ENCODE assay signal across 24 cellular contexts in the genomic region with DNA sequence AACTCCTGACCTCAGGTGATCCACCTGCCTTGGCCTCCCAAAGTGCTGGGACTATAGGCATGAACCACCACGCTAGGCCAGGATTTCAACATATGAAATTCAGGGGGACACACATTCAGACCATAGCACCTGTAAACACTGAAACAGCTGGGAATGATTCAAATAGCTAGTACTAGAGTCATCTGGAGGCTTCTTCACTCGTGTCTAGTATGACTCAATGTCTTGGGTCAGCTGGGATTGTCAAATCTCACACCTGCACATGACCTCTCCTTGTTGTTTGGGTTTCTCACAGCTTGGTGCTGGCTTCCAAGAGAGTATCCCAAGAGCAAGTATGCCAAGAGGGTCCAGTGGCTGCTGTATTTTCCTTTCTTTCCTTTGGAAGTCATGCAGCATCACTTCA.
DNase-seq lines count a peak whose midpoint lies in the region; ATAC-seq and TF ChIP-seq lines count a peak whose summit lies in the region.
"Had no signal": no experiment of that assay in that cellular context is flagged by ENCODE, and none has a peak within 500 bp of the region (broad histone marks: within the 10 kb centered on the region; RNA-seq: fewer than 3 reads in every experiment).

No MANE protein-coding gene starts in this region.

- no peak overlapping the region for H3K9ac ChIP-seq in mammary epithelial cell (ENCODE audit: insufficient read depth, low read length)

- no peaks in the 10 kb centered on the region for H4K20me1 ChIP-seq in mammary epithelial cell (ENCODE audit: insufficient read depth, low read length)

- in situ Hi-C loops in mammary epithelial cell (cut with MboI; ENCODE audit: low sequenced_read_pairs in 2 of 2) = no loop called here
- in situ Hi-C loops in gastrocnemius medialis (cut with MboI; ENCODE audit: low sequenced_read_pairs in 4 of 4) = no loop called here

- DNase-seq in mammary epithelial cell = peak; percentile 71
- no peak for DNase-seq in gastrocnemius medialis
- DNase-seq in GF-D8 (lab: John Stamatoyannopoulos, UW) = no peak
- no peak for DNase-seq in MG63
- DNase-seq: activated CD4-positive, alpha-beta T cell treated with anti-CD3 and anti-CD28 coated beads, Interleukin-2, amount 50 U/mL, for 4 hours; activated naive CD4-positive, alpha-beta T cell treated with anti-CD3 and anti-CD28 coated beads for 36 hours; CD8-positive, alpha-beta memory T cell; DMS53; effector CD4-positive, alpha-beta T cell; heart left ventricle; NCI-H1092; NCI-H1930; NCI-H345; stimulated activated CD4-positive, alpha-beta T cell treated with anti-CD3 and anti-CD28 coated beads, Interleukin-2, amount 100 ng/mL, for 24 hours; stimulated activated naive CD8-positive, alpha-beta T cell treated with anti-CD3 and anti-CD28 coated beads, Interleukin-15, Interleukin-2, amounts not matched to agents 100 U/mL and 50 U/mL, for 24 hours; tibial artery; WERI-Rb-1 had no signal

- no peak overlapping the region for H2AFZ ChIP-seq in mammary epithelial cell (ENCODE audit: low read depth, low read length)

- ATAC-seq in GM21717 (IDR thresholded peaks at IDR 0.05; ENCODE audit: unreplicated experiment) (peak; percentile 61), HG03432 (IDR thresholded peaks at IDR 0.05; ENCODE audit: unreplicated experiment) (peak; percentile 58), gastrocnemius medialis (peak; percentile 64 to 75), GM21526 (IDR thresholded peaks at IDR 0.05; ENCODE audit: low FRiP score, unreplicated experiment) (no peak)
- ATAC-seq: heart left ventricle; Panc1; stimulated activated naive CD8-positive, alpha-beta T cell treated with anti-CD3 and anti-CD28 coated beads, Interleukin-15, Interleukin-2, amounts not matched to agents 100 U/mL and 50 U/mL, for 24 hours had no signal

- TF ChIP-seq POLR2A in gastrocnemius medialis (IDR thresholded peaks at IDR 0.05) = no peak

- no peak for TF ChIP-seq CTCF in mammary epithelial cell (conservative IDR thresholded peaks at IDR 0.05 in 1 of 2, IDR thresholded peaks at IDR 0.05 in 1 of 2; ENCODE audit: extremely low read depth in 1 of 2, insufficient read depth in 1 of 2, low read depth in 1 of 2, low read length in 2 of 2)
- TF ChIP-seq CTCF in gastrocnemius medialis (IDR thresholded peaks at IDR 0.05 in 4 of 5, conservative IDR thresholded peaks at IDR 0.05 in 1 of 5) = no peak

- CTCF ChIA-PET in mammary epithelial cell (lab: Charles Lee; ENCODE audit: low non-redundant PET) = no interaction called here

- H3K9me3 ChIP-seq in mammary epithelial cell (replicated peaks; ENCODE audit: insufficient read depth, low read length) (peaks cover 9% of the 10 kb centered on the region), gastrocnemius medialis (no peaks in the 10 kb centered on the region), MG63 (peaks cover 3% of the 10 kb centered on the region)
- H3K9me3 ChIP-seq: prostate gland, tibial artery had no signal

- H3K79me2 ChIP-seq in mammary epithelial cell (ENCODE audit: insufficient read depth, low read length) = no peaks in the 10 kb centered on the region

- 50% methylated on average over 2 of the region's 2 CpGs for WGBS in mammary epithelial cell (ENCODE audit: low coverage, missing lambda C conversion rate)

- peaks cover 40% of the 10 kb centered on the region for H3K4me1 ChIP-seq in mammary epithelial cell (ENCODE audit: insufficient read depth, low read length)
- H3K4me1 ChIP-seq in gastrocnemius medialis = no peaks in the 10 kb centered on the region
- H3K4me1 ChIP-seq: prostate gland had no signal

- intact Hi-C loops in mammary epithelial cell (cut with micrococcal nuclease) = no loop called here
- intact Hi-C loops in gastrocnemius medialis (cut with DNase I; ENCODE audit: low total_unique reads) = no loop called here

- no TSS peak for BruUV-seq in mammary epithelial cell (replicated peaks; lab: Mats Ljungman, UMichigan)

- H3K4me3 ChIP-seq in mammary epithelial cell (replicated peaks in 1 of 3; ENCODE audit: insufficient read depth in 1 of 3, low read depth in 2 of 3, low read length in 3 of 3) (no peak overlapping the region), gastrocnemius medialis (no peak overlapping the region), MG63 (no peak overlapping the region)
- H3K4me3 ChIP-seq: heart left ventricle, prostate gland, SK-N-MC, skin epidermis, tibial artery had no signal

- dilution Hi-C loops in mammary epithelial cell (cut with HindIII; ENCODE audit: low sequenced_read_pairs) = no loop called here

- H3K36me3 ChIP-seq in mammary epithelial cell (ENCODE audit: insufficient read depth, low read length) (no peaks in the 10 kb centered on the region), gastrocnemius medialis (no peaks in the 10 kb centered on the region), MG63 (0 out of 2 replicates have a peak, but pooled peaks cover 2% of the 10 kb centered on the region)
- H3K36me3 ChIP-seq: heart left ventricle, prostate gland, tibial artery, WERI-Rb-1 had no signal

- no peak overlapping the region for H3K4me2 ChIP-seq in mammary epithelial cell (ENCODE audit: insufficient read depth, low read depth, low read length)

- H3K27ac ChIP-seq in mammary epithelial cell (ENCODE audit: insufficient read depth, low read depth, low read length) (no peak overlapping the region), gastrocnemius medialis (no peak overlapping the region)
- H3K27ac ChIP-seq: heart left ventricle, SK-N-MC, tibial artery, WERI-Rb-1 had no signal

- H3K27me3 ChIP-seq in mammary epithelial cell (ENCODE audit: insufficient read depth, low read length) = no peaks in the 10 kb centered on the region
- no peaks in the 10 kb centered on the region for H3K27me3 ChIP-seq in gastrocnemius medialis
- no peaks in the 10 kb centered on the region for H3K27me3 ChIP-seq in MG63
- H3K27me3 ChIP-seq: heart left ventricle, tibial artery had no signal
